17 cellular contexts compared by ENCODE assay signal in genomic region chr20:35385733-35386132, GRCh38. TPM values are rescaled to one million over a fixed set of nuclear protein-coding genes. Genes with fewer than 3 reads are reported as not detected.
DNase-seq lines count a peak whose midpoint lies in the region; ATAC-seq, FAIRE-seq and TF ChIP-seq lines count a peak whose summit lies in the region.
"Had no signal": no experiment of that assay in that cellular context is flagged by ENCODE, and none has a peak within 500 bp of the region (broad histone marks: within the 10 kb centered on the region; RNA-seq: fewer than 3 reads in every experiment).

No MANE protein-coding gene starts in this region.

- H3K79me2 ChIP-seq in endothelial cell of umbilical vein (ENCODE audit: control insufficient read depth, insufficient read depth, low read length) (peaks cover 2% of the 10 kb centered on the region), osteoblast (ENCODE audit: insufficient read depth, low read length) (peaks cover 37% of the 10 kb centered on the region)

- H3K9me3 ChIP-seq in endothelial cell of umbilical vein (replicated peaks; ENCODE audit: control insufficient read depth, insufficient read depth, low read length) = no peaks in the 10 kb centered on the region
- no peaks in the 10 kb centered on the region for H3K9me3 ChIP-seq in osteoblast (ENCODE audit: low read depth, low read length)

- CTCF ChIA-PET in endothelial cell of umbilical vein (lab: Charles Lee) = no interaction called here

- peak overlapping the region; percentile 47 for H3K27ac ChIP-seq in brain microvascular endothelial cell
- no peak overlapping the region for H3K27ac ChIP-seq in endothelial cell of umbilical vein (ENCODE audit: insufficient read depth, low read depth, low read length)
- H3K27ac ChIP-seq in osteoblast (ENCODE audit: low read depth, low read length) = peak overlapping the region; percentile 47
- H3K27ac ChIP-seq: 22Rv1 had no signal

- BruUV-seq in endothelial cell of umbilical vein (replicated peaks; lab: Mats Ljungman, UMichigan) = no TSS peak

- no peak overlapping the region for H2AFZ ChIP-seq in endothelial cell of umbilical vein (ENCODE audit: low read depth, low read length)
- H2AFZ ChIP-seq in osteoblast (ENCODE audit: low read length) = no peak overlapping the region

- ATAC-seq in HG02981 (IDR thresholded peaks at IDR 0.05; ENCODE audit: unreplicated experiment) (no peak), GM21576 (IDR thresholded peaks at IDR 0.05; ENCODE audit: unreplicated experiment) (no peak)
- ATAC-seq: CD8-positive, alpha-beta T cell had no signal

- no peaks in the 10 kb centered on the region for H3K27me3 ChIP-seq in brain microvascular endothelial cell (replicated peaks)
- no peaks in the 10 kb centered on the region for H3K27me3 ChIP-seq in endothelial cell of umbilical vein (ENCODE audit: control insufficient read depth in 2 of 2, insufficient read depth in 2 of 2, low read length in 2 of 2)
- H3K27me3 ChIP-seq in osteoblast (ENCODE audit: insufficient read depth, low read length) = no peaks in the 10 kb centered on the region

- no peak for TF ChIP-seq CTCF in brain microvascular endothelial cell (IDR thresholded peaks at IDR 0.05; ENCODE audit: low read depth, low read length, missing control alignments)
- no peak for TF ChIP-seq CTCF in endothelial cell of umbilical vein (IDR thresholded peaks at IDR 0.05; ENCODE audit: extremely low read depth in 1 of 2, insufficient read depth in 1 of 2, low read depth in 1 of 2, low read length in 2 of 2)
- TF ChIP-seq CTCF in osteoblast (IDR thresholded peaks at IDR 0.05; ENCODE audit: extremely low read depth, low read depth, low read length) = no peak

- POLR2A ChIA-PET in endothelial cell of umbilical vein (lab: Charles Lee) = no interaction called here

- no peaks in the 10 kb centered on the region for H3K9me1 ChIP-seq in endothelial cell of umbilical vein (replicated peaks; ENCODE audit: control insufficient read depth, extremely low read depth, insufficient read depth, low read length)

- FAIRE-seq in endothelial cell of umbilical vein (lab: Jason Lieb, UNC) = no peak
- FAIRE-seq: D721Med, GM19239 had no signal

- intact Hi-C loops in endothelial cell of umbilical vein (cut with micrococcal nuclease) = no loop called here

- H3K36me3 ChIP-seq in brain microvascular endothelial cell (replicated peaks) (peaks cover 24% of the 10 kb centered on the region), endothelial cell of umbilical vein (ENCODE audit: control insufficient read depth in 2 of 2, extremely low read depth in 1 of 2, insufficient read depth in 2 of 2, low read length in 2 of 2) (peaks cover 4 to 9% of the 10 kb centered on the region in 2 experiments), osteoblast (ENCODE audit: insufficient read depth, low read length) (peaks cover 33% of the 10 kb centered on the region)

- in situ Hi-C loops in brain microvascular endothelial cell (cut with HindIII; ENCODE audit: low pct_ligation_motif_present, low sequenced_read_pairs) = no loop called here

- dilution Hi-C loops in endothelial cell of umbilical vein (cut with MboI; ENCODE audit: extremely low pct_ligation_motif_present, low sequenced_read_pairs) = no loop called here

- H3K4me3 ChIP-seq in brain microvascular endothelial cell (ENCODE audit: low read depth, low read length) (no peak overlapping the region), endothelial cell of umbilical vein (replicated peaks in 1 of 3; ENCODE audit: insufficient read depth in 1 of 3, low read depth in 1 of 3, low read length in 3 of 3) (no peak overlapping the region), osteoblast (ENCODE audit: insufficient read depth, low read length) (no peak overlapping the region)

- H3K9ac ChIP-seq in endothelial cell of umbilical vein (replicated peaks; ENCODE audit: extremely low read depth, insufficient read depth, low read length) = no peak overlapping the region

- no peaks in the 10 kb centered on the region for H4K20me1 ChIP-seq in endothelial cell of umbilical vein (replicated peaks; ENCODE audit: control insufficient read depth, extremely low read depth, insufficient read depth, low read length)
- H4K20me1 ChIP-seq in osteoblast (ENCODE audit: insufficient read depth, low read length) = no peaks in the 10 kb centered on the region

- H3K4me2 ChIP-seq in endothelial cell of umbilical vein (ENCODE audit: insufficient read depth, low read length) (no peak overlapping the region), osteoblast (ENCODE audit: insufficient read depth, low read length) (no peak overlapping the region)

- DNase-seq in ELR (ENCODE audit: low read depth) (peak; percentile 35), brain microvascular endothelial cell (peak; percentile 64), endothelial cell of umbilical vein (ENCODE audit: low read depth, low spot score) (peak; percentile 11), osteoblast (ENCODE audit: insufficient read length, low spot score, missing footprints) (peak; percentile 72), NCI-H2227 treated with DMSO at 0.1 percent for 48 hours (lab: John Stamatoyannopoulos, UW) (no peak)
- DNase-seq: CD8-positive, alpha-beta T cell; COR-L47; DMS153; DND-41; GF-D8 had no signal

- TF ChIP-seq POLR2A in endothelial cell of umbilical vein (IDR thresholded peaks at IDR 0.05; ENCODE audit: low read depth, low read length) = no peak

- no peaks in the 10 kb centered on the region for H3K4me1 ChIP-seq in endothelial cell of umbilical vein (ENCODE audit: control insufficient read depth, extremely low read depth, insufficient read depth, low read length)
- H3K4me1 ChIP-seq in osteoblast (ENCODE audit: insufficient read depth, low read length) = peaks cover 27% of the 10 kb centered on the region

TF ChIP-seq in endothelial cell of umbilical vein, 7 proteins besides CTCF, POLR2A, EP300 and RAD21:
- TF ChIP-seq JUN (IDR thresholded peaks at IDR 0.05; ENCODE audit: borderline replicate concordance, insufficient read depth, insufficient read length, low read depth) (no peak), GATA2 (IDR thresholded peaks at IDR 0.05; ENCODE audit: insufficient read depth, insufficient read length, low read depth, low read length) (no peak), MYC (IDR thresholded peaks at IDR 0.05; ENCODE audit: low read depth, low read length) (no peak), EZH2 (IDR thresholded peaks at IDR 0.05; ENCODE audit: borderline replicate concordance, low read depth, low read length, severe bottlenecking) (no peak), POLR2AphosphoS5 (IDR thresholded peaks at IDR 0.05; ENCODE audit: insufficient read depth, low read depth, low read length) (no peak), FOS (IDR thresholded peaks at IDR 0.05; ENCODE audit: borderline replicate concordance, insufficient read depth, low read length) (no peak)
- TF ChIP-seq, protein P1, sequence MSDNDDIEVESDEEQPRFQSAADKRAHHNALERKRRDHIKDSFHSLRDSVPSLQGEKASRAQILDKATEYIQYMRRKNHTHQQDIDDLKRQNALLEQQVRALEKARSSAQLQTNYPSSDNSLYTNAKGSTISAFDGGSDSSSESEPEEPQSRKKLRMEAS (IDR thresholded peaks at IDR 0.05; ENCODE audit: insufficient read depth, insufficient read length) = no peak

RNA-seq across cellular contexts. Expression of gene UQCC1, which starts 26.0 kb away (rescaled TPM):
- total RNA-seq in endothelial cell of umbilical vein (31.5 and 48.4 TPM in 2 replicates), osteoblast (15.2 and 20.3 TPM in 2 replicates)
- 20.0 and 21.6 TPM in 2 replicates for polyA plus RNA-seq in endothelial cell of umbilical vein
- 18.4 and 20.4 TPM in 2 replicates for polyA plus RNA-seq in endothelial cell of umbilical vein (2011; cell fraction: cytosol; rRNA removed)
- 76.3 and 86.5 TPM in 2 replicates for polyA plus RNA-seq in endothelial cell of umbilical vein (2011; cell fraction: nucleus; rRNA removed)
- polyA plus RNA-seq in endothelial cell of umbilical vein (2012) = 24.9 and 33.9 TPM in 2 replicates
- 42.0 and 57.5 TPM in 2 replicates for polyA minus RNA-seq in endothelial cell of umbilical vein
- polyA minus RNA-seq in endothelial cell of umbilical vein (2011; cell fraction: cytosol; rRNA and poly(A)+ RNA removed) = 10.2 TPM
- 45.4 and 58.9 TPM in 2 replicates for polyA minus RNA-seq in endothelial cell of umbilical vein (2011; cell fraction: nucleus; rRNA and poly(A)+ RNA removed)

RNA-seq across cellular contexts. Expression of gene GDF5, which starts 52.3 kb away (rescaled TPM):
- total RNA-seq in endothelial cell of umbilical vein (0.18 TPM in 1 of 2 replicates, not detected in the other), osteoblast (37.6 and 48.9 TPM in 2 replicates)
- 0.14 and 0.21 TPM in 2 replicates for polyA plus RNA-seq in endothelial cell of umbilical vein
- polyA plus RNA-seq in endothelial cell of umbilical vein (2011; cell fraction: cytosol; rRNA removed) = 0.10 and 0.13 TPM in 2 replicates
- 0.10 TPM in 1 of 2 replicates, not detected in the other for polyA plus RNA-seq in endothelial cell of umbilical vein (2011; cell fraction: nucleus; rRNA removed)
- 0.09 TPM in 1 of 2 replicates, not detected in the other for polyA plus RNA-seq in endothelial cell of umbilical vein (2012)
- polyA minus RNA-seq in endothelial cell of umbilical vein = 0.13 and 0.92 TPM in 2 replicates
- not detected for polyA minus RNA-seq in endothelial cell of umbilical vein (2011; cell fraction: cytosol; rRNA and poly(A)+ RNA removed)
- not detected in 2 replicates for polyA minus RNA-seq in endothelial cell of umbilical vein (2011; cell fraction: nucleus; rRNA and poly(A)+ RNA removed)
- total RNA-seq: A673; CD8-positive, alpha-beta T cell had no signal
- polyA plus RNA-seq: CD14-positive monocyte had no signal

Comparison
In these comparisons a context has a peak if more than half of its experiments do, and no peak if none do; other contexts are left out.
1. RNA of gene GDF5, which starts 52.3 kb away (total RNA-seq): 37.6 to 48.9 TPM in osteoblast; 0.18 TPM in endothelial cell of umbilical vein; every median in the first group is over 10 times any median in the second.